Comparison of ENCODE assay signal across 1 cellular context in the genomic region with DNA sequence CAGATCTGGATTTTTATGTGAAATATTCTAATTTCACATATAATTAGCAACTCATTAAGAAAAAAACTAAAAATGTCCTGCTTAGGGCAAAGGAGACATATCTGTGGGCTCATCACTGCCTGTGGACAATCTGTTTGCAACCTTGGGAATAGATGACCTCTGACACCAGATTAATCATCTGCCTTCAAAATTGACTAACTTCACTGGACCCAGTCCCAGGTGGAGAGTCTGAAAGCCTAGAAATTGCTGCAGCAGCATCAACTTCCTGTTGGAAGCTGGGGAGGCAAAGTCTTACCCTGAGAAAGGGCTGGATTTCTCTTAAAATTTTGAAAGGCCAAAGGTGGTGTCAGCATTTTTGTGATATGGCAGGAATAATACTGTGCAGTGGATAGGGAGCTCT.
TF ChIP-seq lines count a peak whose summit lies in the region.

No MANE protein-coding gene starts in this region.

TF ChIP-seq in IMR-90, 13 proteins besides CTCF, POLR2A, EP300 and RAD21 (continued from another document):
- TF ChIP-seq, protein P1, sequence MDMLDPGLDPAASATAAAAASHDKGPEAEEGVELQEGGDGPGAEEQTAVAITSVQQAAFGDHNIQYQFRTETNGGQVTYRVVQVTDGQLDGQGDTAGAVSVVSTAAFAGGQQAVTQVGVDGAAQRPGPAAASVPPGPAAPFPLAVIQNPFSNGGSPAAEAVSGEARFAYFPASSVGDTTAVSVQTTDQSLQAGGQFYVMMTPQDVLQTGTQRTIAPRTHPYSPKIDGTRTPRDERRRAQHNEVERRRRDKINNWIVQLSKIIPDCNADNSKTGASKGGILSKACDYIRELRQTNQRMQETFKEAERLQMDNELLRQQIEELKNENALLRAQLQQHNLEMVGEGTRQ (IDR thresholded peaks at IDR 0.05; ENCODE audit: low read depth, low read length) = no peak
- no peak for TF ChIP-seq SMC3 (IDR thresholded peaks at IDR 0.05; ENCODE audit: low read depth, low read length)
- TF ChIP-seq MXI1 (IDR thresholded peaks at IDR 0.05; ENCODE audit: borderline replicate concordance, low read depth, low read length) = no peak
- no peak for TF ChIP-seq CEBPB (IDR thresholded peaks at IDR 0.05; ENCODE audit: low read depth, low read length)
- no peak for TF ChIP-seq NFE2L2 (IDR thresholded peaks at IDR 0.05; ENCODE audit: low read depth, low read length)
- no peak for TF ChIP-seq MAZ (IDR thresholded peaks at IDR 0.05; ENCODE audit: borderline replicate concordance, low read depth, low read length)
- TF ChIP-seq FOS (IDR thresholded peaks at IDR 0.05; ENCODE audit: low read depth, low read length) = no peak
- TF ChIP-seq MAFK (IDR thresholded peaks at IDR 0.05; ENCODE audit: low read depth, low read length) = no peak
- TF ChIP-seq CHD1 (IDR thresholded peaks at IDR 0.05; ENCODE audit: low read depth, low read length) = no peak
- TF ChIP-seq RFX5 (IDR thresholded peaks at IDR 0.05; ENCODE audit: low read depth, low read length) = no peak
- TF ChIP-seq ELK1 (IDR thresholded peaks at IDR 0.05; ENCODE audit: borderline replicate concordance, low read depth, low read length) = no peak
- TF ChIP-seq RCOR1 (IDR thresholded peaks at IDR 0.05; ENCODE audit: insufficient replicate concordance, low read length) = no peak
